ENCODE assay signal across 8 cellular contexts in genomic region chr10:89643812-89644690, GRCh38. TPM values are rescaled to one million over a fixed set of nuclear protein-coding genes. Genes with fewer than 3 reads are reported as not detected.
DNase-seq lines count a peak whose midpoint lies in the region; FAIRE-seq and TF ChIP-seq lines count a peak whose summit lies in the region.

No MANE protein-coding gene starts in this region.

- peak overlapping the region; percentile 83 for H3K14ac ChIP-seq in H9 (ENCODE audit: insufficient read depth, low read length)

- H4K91ac ChIP-seq in H9 (ENCODE audit: insufficient read length, low read depth, low read length) = no peak overlapping the region

- peaks cover 4% of the 10 kb centered on the region; the same call in 1 of the 2 replicates for H3K4me1 ChIP-seq in H9 (ENCODE audit: insufficient read depth, low read length)

- H3K9me3 Mint-ChIP-seq in H9 = peaks cover 0 to 3% of the 10 kb centered on the region in 2 experiments; a peak in 2 of 5 replicates

- no peak overlapping the region for H3T11ph ChIP-seq in H9 (ENCODE audit: low read length)

- no peak overlapping the region for H3K4me3 Mint-ChIP-seq in H9

- no peak overlapping the region for H4K8ac ChIP-seq in H9 (replicated peaks; ENCODE audit: insufficient read length, low read depth, low read length)

- TF ChIP-seq CTCF in H9 (conservative IDR thresholded peaks at IDR 0.05) = peak; percentile 17; the same call in 1 of the 3 replicates

- H3K27ac ChIP-seq in H9 (ENCODE audit: insufficient read length, low read depth, low read length) = peak overlapping the region; percentile 46
- H3K27ac ChIP-seq in temporal lobe (ENCODE audit: low read depth, low read length) = peak overlapping the region; percentile 54

- peaks cover 2 to 7% (median 3%) of the 10 kb centered on the region in 3 experiments; a peak in 5 of 7 replicates for H3K36me3 Mint-ChIP-seq in H9 (ENCODE audit: insufficient read depth in 1 of 3, low read depth in 3 of 3)

- H3K4me1 Mint-ChIP-seq in H9 = peaks cover 46 to 49% of the 10 kb centered on the region in 2 experiments

- peak; percentile 95 for DNase-seq in H9
- peak; percentile 98 for DNase-seq in M059J (ENCODE audit: low read depth)
- DNase-seq in SHP77 (lab: John Stamatoyannopoulos, UW) = peak; percentile 82 to 83
- DNase-seq in activated naive CD4-positive, alpha-beta T cell (lab: John Stamatoyannopoulos, UW) = peak; percentile 4 to 19 (median 15)
- peak; percentile 95 for DNase-seq in germinal center (ENCODE audit: low spot score)
- DNase-seq in non-pigmented ciliary epithelial cell (ENCODE audit: low read depth) = peak; percentile 94

- H2BK20ac ChIP-seq in H9 (ENCODE audit: low read depth, low read length, poor library complexity, severe bottlenecking) = no peak overlapping the region

- peak overlapping the region; percentile 91 for H3K4me2 ChIP-seq in H9 (ENCODE audit: insufficient read depth, insufficient read length, low read length)

- no peak overlapping the region for H2AK5ac ChIP-seq in H9 (ENCODE audit: insufficient read length, low read length)

- no peak overlapping the region for H3K23ac ChIP-seq in H9 (ENCODE audit: insufficient read length, low read depth, low read length)

- H3K9me3 ChIP-seq in H9 (ENCODE audit: control insufficient read depth, low read depth, low read length) = no peaks in the 10 kb centered on the region

- no peak overlapping the region for H3K56ac ChIP-seq in H9 (ENCODE audit: insufficient read length, low read depth, low read length)

- H2AFZ ChIP-seq in H9 (ENCODE audit: low read length) = no peak overlapping the region

- no peak overlapping the region for H2BK5ac ChIP-seq in H9 (ENCODE audit: insufficient read length, low read length)

- H3K18ac ChIP-seq in H9 (ENCODE audit: insufficient read length, low read depth, low read length) = peak overlapping the region; percentile 52

- peak overlapping the region; percentile 83 for H3K9ac ChIP-seq in H9 (ENCODE audit: extremely low read depth, insufficient read length, low read length)

- no peak overlapping the region for H4K5ac ChIP-seq in H9 (ENCODE audit: insufficient read length, low read depth, low read length)

- H4K20me1 ChIP-seq in H9 (ENCODE audit: control insufficient read depth, insufficient read depth, insufficient read length) = no peaks in the 10 kb centered on the region

- H3K27ac Mint-ChIP-seq in H9 = no peak overlapping the region

- H3K27me3 ChIP-seq in H9 (ENCODE audit: insufficient read depth, low read length) = no peaks in the 10 kb centered on the region

- WGBS in H9 (ENCODE audit: extremely low coverage, insufficient read length, low lambda C conversion rate) = no CpG with 5 or more reads among the region's 49 CpGs

- no peak overlapping the region for H2BK120ac ChIP-seq in H9 (ENCODE audit: low read depth, low read length, poor library complexity, severe bottlenecking)

- H2BK15ac ChIP-seq in H9 (ENCODE audit: low read depth, low read length) = no peak overlapping the region

- peaks cover 4% of the 10 kb centered on the region for H3K79me1 ChIP-seq in H9 (ENCODE audit: insufficient read depth, low read depth, low read length, poor library complexity, severe bottlenecking)

- FAIRE-seq in G401.6 (lab: Jason Lieb, UNC) = peak; percentile 100

- H3K79me2 ChIP-seq in H9 (ENCODE audit: insufficient read depth, low read length) = peaks cover 36% of the 10 kb centered on the region

- H3K23me2 ChIP-seq in H9 (ENCODE audit: insufficient read length, low read depth, low read length, poor library complexity, severe bottlenecking) = peaks cover 8% of the 10 kb centered on the region

- no peak overlapping the region; the same call in 1 of the 2 replicates for H3K4ac ChIP-seq in H9 (ENCODE audit: low read depth, low read length)

- no peaks in the 10 kb centered on the region for H3K27me3 Mint-ChIP-seq in H9 (ENCODE audit: low read depth)

- H2BK12ac ChIP-seq in H9 (ENCODE audit: insufficient read length, low read depth, low read length) = no peak overlapping the region

RNA-seq across cellular contexts. Expression of gene PANK1, which starts 1.0 kb away (rescaled TPM):
- 33.2 and 35.7 TPM in 2 replicates for total RNA-seq in H9 (2021)
- total RNA-seq in M059J (2014; rRNA removed; shearing (Covaris generic)) = 10.7 and 12.0 TPM in 2 replicates
- total RNA-seq in temporal lobe = 27.8 TPM

RNA-seq across cellular contexts. Expression of gene KIF20B, which starts 57.3 kb away (rescaled TPM):
- total RNA-seq in H9 (2021) (59.1 and 59.7 TPM in 2 replicates), temporal lobe (8.1 TPM)
- 21.2 and 24.3 TPM in 2 replicates for total RNA-seq in M059J (2014; rRNA removed; shearing (Covaris generic))

Comparison
In these comparisons a context has a peak if more than half of its experiments do, and no peak if none do; other contexts are left out.
1. Peak in every context shown above with its lines: DNase-seq and H3K27ac ChIP-seq.
2. DNase-seq: peak in every context shown above with its lines; median percentile 98 in M059J; 95 in H9; 95 in germinal center; 94 in non-pigmented ciliary epithelial cell; 82 in SHP77; 15 in activated naive CD4-positive, alpha-beta T cell.